19 cellular contexts compared by ENCODE assay signal in the genomic region with DNA sequence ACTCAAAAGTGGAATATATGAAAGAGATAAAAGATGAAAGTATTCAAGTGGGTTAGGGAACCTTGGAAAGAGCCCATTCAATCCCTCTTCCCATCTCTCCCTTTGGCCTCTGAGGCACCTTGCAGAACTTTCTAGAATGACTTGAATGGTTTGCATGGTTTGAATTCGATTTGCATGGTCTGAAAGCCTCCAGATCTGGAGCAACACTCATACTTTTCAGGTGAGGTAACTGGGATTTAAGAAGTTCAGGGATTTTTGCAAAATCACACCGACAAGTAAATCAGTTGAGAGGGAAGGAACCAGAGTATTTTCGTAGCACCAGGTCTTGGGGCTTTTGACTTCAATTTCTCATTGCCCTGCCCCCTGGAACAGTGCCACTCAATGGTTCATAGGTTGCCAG.
"Had no signal": no experiment of that assay in that cellular context is flagged by ENCODE, and none has a peak within 500 bp of the region (broad histone marks: within the 10 kb centered on the region; RNA-seq: fewer than 3 reads in every experiment).

No MANE protein-coding gene starts in this region.

- H3K9ac ChIP-seq: KMS-11, SK-N-SH had no signal

- H3K27ac ChIP-seq: HL-60, KMS-11, RWPE1 had no signal

- H3K9me3 ChIP-seq: SK-N-SH had no signal

- H3K4me3 ChIP-seq: K562 had no signal

- DNase-seq: Kasumi-1, MM.1S, NCI-H1092 treated with DMSO at 0.1 percent for 48 hours, NCI-H1436, NCI-H187, NCI-H2029, NCI-H2081 treated with DMSO at 0.1 percent for 48 hours, NCI-H2171, NCI-H226, NCI-H510A, NCI-H524 treated with DMSO at 0.1 percent for 48 hours, NCI-H69, NCI-H774, SHP77, SK-N-SH had no signal
